Comparison of ENCODE assay signal across 19 cellular contexts in the genomic region with DNA sequence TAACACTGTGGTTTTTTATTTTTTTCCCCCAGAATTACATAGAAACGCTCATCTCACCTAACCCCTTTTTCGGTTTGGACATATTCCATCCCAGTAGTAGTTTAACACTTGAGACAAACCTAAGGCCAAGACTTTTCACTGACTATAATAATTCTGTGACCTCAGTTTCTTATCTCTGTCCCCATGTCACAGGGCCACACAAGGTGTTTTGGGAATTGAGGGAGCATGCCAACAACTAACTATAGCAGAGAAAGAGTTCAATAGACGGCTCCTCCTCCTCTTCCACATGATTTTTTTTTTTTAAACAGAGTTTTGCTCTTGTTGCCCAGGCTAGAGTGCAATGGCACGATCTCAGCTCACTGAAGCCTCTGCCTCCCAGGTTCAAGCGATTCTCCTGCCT. TPM values are rescaled to one million over a fixed set of nuclear protein-coding genes. Genes with fewer than 3 reads are reported as not detected.
DNase-seq lines count a peak whose midpoint lies in the region; ATAC-seq and TF ChIP-seq lines count a peak whose summit lies in the region.
"Had no signal": no experiment of that assay in that cellular context is flagged by ENCODE, and none has a peak within 500 bp of the region (broad histone marks: within the 10 kb centered on the region; RNA-seq: fewer than 3 reads in every experiment).

No MANE protein-coding gene starts in this region.

- intact Hi-C loops in Right ventricle myocardium superior (cut with DNase I) (loop anchor here (10.0 kb wide), 1 partner anchor 101 kb away; no protein-coding TSS in a partner anchor), left ventricle myocardium inferior (cut with micrococcal nuclease) (no loop called here)
- intact Hi-C loops in CD4-positive, alpha-beta T cell (cut with DNase I, micrococcal nuclease), result loop anchor here (5.0 to 10.0 kb wide), 2 partner anchors 143 to 1511 kb away; no protein-coding TSS in a partner anchor

- H3K4me3 ChIP-seq in left ventricle myocardium inferior, result no peak overlapping the region
- H3K4me3 ChIP-seq: BLaER1, HAP-1 had no signal

- CTCF ChIA-PET in CD4-positive, alpha-beta T cell (lab: Charles Lee), result interaction anchor here (2.9 kb wide), 1 partner anchor 14 kb away, joined by 12 read pairs; no protein-coding TSS in a partner anchor

- no peak overlapping the region for H3K27ac Mint-ChIP-seq in CD4-positive, alpha-beta T cell
- H3K27ac Mint-ChIP-seq in central memory CD8-positive, alpha-beta T cell (ENCODE audit: low read depth), result peak overlapping the region; percentile 98
- H3K27ac Mint-ChIP-seq: B cell; CD4-positive, CD25-positive, alpha-beta regulatory T cell; HFFc6 had no signal

- ATAC-seq in Right ventricle myocardium superior (ENCODE audit: poor library complexity) (peak; percentile 39), GM21423 (IDR thresholded peaks at IDR 0.05; ENCODE audit: unreplicated experiment) (no peak)
- ATAC-seq in CD4-positive, alpha-beta T cell (ENCODE audit: poor library complexity), result no peak
- ATAC-seq in central memory CD8-positive, alpha-beta T cell (replicated peaks; ENCODE audit: extremely low read depth, poor library complexity, severe bottlenecking), result no peak
- no peak for ATAC-seq in activated CD4-positive, CD25-positive, alpha-beta regulatory T cell treated with anti-CD3 and anti-CD28 coated beads, Interleukin-2, amount 50 U/mL, for 24 hours

- H3K9me3 ChIP-seq in left ventricle myocardium inferior (replicated peaks), result peaks cover 14% of the 10 kb centered on the region
- no peaks in the 10 kb centered on the region for H3K9me3 ChIP-seq in CD4-positive, alpha-beta T cell (ENCODE audit: control insufficient read depth, low read length)
- H3K9me3 ChIP-seq: HAP-1 had no signal

- H3K27ac ChIP-seq in left ventricle myocardium inferior (replicated peaks), result no peak overlapping the region
- no peak overlapping the region for H3K27ac ChIP-seq in CD4-positive, alpha-beta T cell (ENCODE audit: low read depth, low read length)
- H3K27ac ChIP-seq: 22Rv1, BLaER1, C4-2B had no signal

- no peak for TF ChIP-seq CTCF in left ventricle myocardium inferior (IDR thresholded peaks at IDR 0.05; ENCODE audit: borderline replicate concordance)
- no peak for TF ChIP-seq CTCF in CD4-positive, alpha-beta T cell (IDR thresholded peaks at IDR 0.05)

- H3K27me3 Mint-ChIP-seq in CD4-positive, alpha-beta T cell, result peaks cover 4% of the 10 kb centered on the region
- H3K27me3 Mint-ChIP-seq in central memory CD8-positive, alpha-beta T cell, result peaks cover 10% of the 10 kb centered on the region
- H3K27me3 Mint-ChIP-seq: B cell had no signal

- H3K4me1 Mint-ChIP-seq in CD4-positive, alpha-beta T cell (ENCODE audit: low read depth), result peaks cover 16% of the 10 kb centered on the region
- H3K4me1 Mint-ChIP-seq in central memory CD8-positive, alpha-beta T cell, result peaks cover 20% of the 10 kb centered on the region

- peak overlapping the region; percentile 11 for H3K4me3 Mint-ChIP-seq in CD4-positive, alpha-beta T cell
- H3K4me3 Mint-ChIP-seq in central memory CD8-positive, alpha-beta T cell, result no peak overlapping the region

- DNase-seq in Right ventricle myocardium superior, result no peak
- DNase-seq in left ventricle myocardium inferior, result no peak
- no peak for DNase-seq in CD4-positive, alpha-beta T cell
- DNase-seq in central memory CD8-positive, alpha-beta T cell (ENCODE audit: low spot score in 2 of 2), result no peak
- DNase-seq: CD4-positive, CD25-positive, alpha-beta regulatory T cell; CD8-positive, alpha-beta memory T cell; DMS79 treated with DMSO at 0.1 percent for 48 hours; GF-D8; GOT3; HFFc6 had no signal

- peaks cover 2% of the 10 kb centered on the region for H3K9me3 Mint-ChIP-seq in CD4-positive, alpha-beta T cell
- H3K9me3 Mint-ChIP-seq in central memory CD8-positive, alpha-beta T cell, result no peaks in the 10 kb centered on the region
- H3K9me3 Mint-ChIP-seq: HFFc6 had no signal

- no peaks in the 10 kb centered on the region for H3K36me3 Mint-ChIP-seq in CD4-positive, alpha-beta T cell (ENCODE audit: low read depth)
- H3K36me3 Mint-ChIP-seq in central memory CD8-positive, alpha-beta T cell (ENCODE audit: insufficient read depth), result peaks cover 6% of the 10 kb centered on the region
- H3K36me3 Mint-ChIP-seq: CD4-positive, CD25-positive, alpha-beta regulatory T cell had no signal

- peaks cover 18% of the 10 kb centered on the region for H3K4me1 ChIP-seq in left ventricle myocardium inferior
- H3K4me1 ChIP-seq: BLaER1 had no signal

- POLR2A ChIA-PET in CD4-positive, alpha-beta T cell (lab: Charles Lee), result no interaction called here

- no peaks in the 10 kb centered on the region for H3K27me3 ChIP-seq in left ventricle myocardium inferior (ENCODE audit: low read depth)
- H3K27me3 ChIP-seq in CD4-positive, alpha-beta T cell (ENCODE audit: control insufficient read depth, insufficient read depth, low read length), result peaks cover 4% of the 10 kb centered on the region
- H3K27me3 ChIP-seq: BLaER1 had no signal

- H3K36me3 ChIP-seq in left ventricle myocardium inferior, result no peaks in the 10 kb centered on the region
- H3K36me3 ChIP-seq: BLaER1, HAP-1 had no signal

RNA-seq across cellular contexts. Expression of a gene that starts 27.4 kb away (rescaled TPM):
- not detected for total RNA-seq in Right ventricle myocardium superior
- not detected for total RNA-seq in left ventricle myocardium inferior
- not detected for total RNA-seq in CD4-positive, alpha-beta T cell
- total RNA-seq: B cell; CD4-positive, CD25-positive, alpha-beta regulatory T cell; CD8-positive, alpha-beta memory T cell; Daoy; G401; HFFc6 had no signal

RNA-seq across cellular contexts. Expression of a gene that starts 47.5 kb away (rescaled TPM):
- 13.7 TPM for total RNA-seq in Right ventricle myocardium superior
- total RNA-seq in left ventricle myocardium inferior, result 12.6 TPM
- total RNA-seq in CD4-positive, alpha-beta T cell, result 1 to 10 TPM; 9.2 to 9.5 TPM
- total RNA-seq: G401 had no signal
